Comparison of ENCODE assay signal across 8 cellular contexts in genomic region chr9:127450831-127451680, GRCh38. TPM values are rescaled to one million over a fixed set of nuclear protein-coding genes. Genes with fewer than 3 reads are reported as not detected.
DNase-seq lines count a peak whose midpoint lies in the region; ATAC-seq lines count a peak whose summit lies in the region.

Gene LRSAM1 (plus strand): TSS chr9:127451510. CDS start chr9:127454528, 3,018 bp downstream.
Gene RPL12 (minus strand): TSS chr9:127451406. CDS start chr9:127451317, 89 bp downstream.

- H3K23ac ChIP-seq in mesenchymal stem cell (ENCODE audit: low read length in 2 of 2): peak within 1 kb of the TSS in 1 of 2 experiments; percentile 47

- DNase-seq in COR-L47 (lab: John Stamatoyannopoulos, UW) (peak; percentile 96), HUDEP-2 (lab: John Stamatoyannopoulos, UW; ENCODE audit: unreplicated experiment in 76 of 76) (peak; percentile 43 to 98 (median 91)), NOMO-1 treated with dmso at 0.1 percent for 144 hours (lab: John Stamatoyannopoulos, UW; ENCODE audit: unreplicated experiment) (peak; percentile 86), mesenchymal stem cell (peak; percentile 96)
- DNase-seq in activated CD8-positive, alpha-beta memory T cell treated with anti-CD3 and anti-CD28 coated beads for 48 hours (ENCODE audit: low read depth in 2 of 3, low spot score in 2 of 3): peak; percentile 90 to 100 (median 100)
- DNase-seq in effector memory CD8-positive, alpha-beta T cell: peak; percentile 99 to 100 (median 100)
- peak; percentile 91 for DNase-seq in stimulated activated CD8-positive, alpha-beta memory T cell treated with anti-CD3 and anti-CD28 coated beads, Interleukin-12 subunit alpha, Interleukin-12 subunit beta, amount 100 ng/mL, for 24 hours (ENCODE audit: extremely low read depth)

- peak within 1 kb of the TSS in 1 of 2 experiments; percentile 91 for H3K4ac ChIP-seq in mesenchymal stem cell (ENCODE audit: low read depth in 1 of 2, low read length in 2 of 2)

- H2BK120ac ChIP-seq in mesenchymal stem cell (ENCODE audit: low read depth, low read length): peak within 1 kb of the TSS; percentile 27

- peaks cover 56 to 62% of the 10 kb centered on the region in 2 experiments for H3K36me3 ChIP-seq in mesenchymal stem cell (ENCODE audit: control insufficient read depth in 1 of 2, insufficient read depth in 2 of 2, low read depth in 1 of 2, low read length in 2 of 2)

- peak within 1 kb of the TSS in 1 of 2 experiments; percentile 88 for H3K14ac ChIP-seq in mesenchymal stem cell (ENCODE audit: low read length in 2 of 2)

- H3K36me3 Mint-ChIP-seq in effector memory CD8-positive, alpha-beta T cell (ENCODE audit: insufficient read depth): peaks cover 59% of the 10 kb centered on the region

- H2AK5ac ChIP-seq in mesenchymal stem cell (ENCODE audit: low read length, severe bottlenecking): peak within 1 kb of the TSS; percentile 55

- H3K27ac ChIP-seq in mesenchymal stem cell (ENCODE audit: low read length, poor library complexity, severe bottlenecking): peak within 1 kb of the TSS; percentile 85

- H3K4me2 ChIP-seq in mesenchymal stem cell (ENCODE audit: low read length, poor library complexity, severe bottlenecking): peak within 1 kb of the TSS; percentile 87

- H2BK15ac ChIP-seq in mesenchymal stem cell (ENCODE audit: low read depth, poor library complexity, severe bottlenecking): peak within 1 kb of the TSS; percentile 64

- no peaks in the 10 kb centered on the region for H3K27me3 ChIP-seq in mesenchymal stem cell (ENCODE audit: control insufficient read depth in 1 of 2, insufficient read depth in 1 of 2, low read length in 2 of 2)

- peak; percentile 58 for ATAC-seq in GM21367 (IDR thresholded peaks at IDR 0.05; ENCODE audit: unreplicated experiment)
- ATAC-seq in effector memory CD8-positive, alpha-beta T cell (replicated peaks): peak; percentile 83

- peak within 1 kb of the TSS; percentile 70 for H4K91ac ChIP-seq in mesenchymal stem cell (ENCODE audit: low read length)

- no peaks in the 10 kb centered on the region for H3K27me3 Mint-ChIP-seq in effector memory CD8-positive, alpha-beta T cell

- under 1% methylated on average over 73 of the region's 73 CpGs for WGBS in mesenchymal stem cell

- H3K9ac ChIP-seq in mesenchymal stem cell (ENCODE audit: low read length): peak within 1 kb of the TSS; percentile 97

- H3K18ac ChIP-seq in mesenchymal stem cell (ENCODE audit: low read depth in 1 of 2, low read length in 2 of 2): peak within 1 kb of the TSS; percentile 40 to 86

- no peaks in the 10 kb centered on the region for H3K9me3 Mint-ChIP-seq in effector memory CD8-positive, alpha-beta T cell

- H3K4me3 ChIP-seq in mesenchymal stem cell (ENCODE audit: insufficient read depth in 1 of 2, low read depth in 1 of 2, low read length in 2 of 2): peak within 1 kb of the TSS; percentile 85 to 94

- peak within 1 kb of the TSS; percentile 7 for H4K8ac ChIP-seq in mesenchymal stem cell (ENCODE audit: low read length)

- peak within 1 kb of the TSS; percentile 97 to 98 for H3K27ac Mint-ChIP-seq in effector memory CD8-positive, alpha-beta T cell

- H2BK5ac ChIP-seq in mesenchymal stem cell (ENCODE audit: low read depth, low read length, poor library complexity, severe bottlenecking): peak within 1 kb of the TSS; percentile 46

- peak within 1 kb of the TSS in 1 of 2 experiments; percentile 60 for H2BK12ac ChIP-seq in mesenchymal stem cell (ENCODE audit: low read length in 2 of 2)

- H3K4me3 Mint-ChIP-seq in effector memory CD8-positive, alpha-beta T cell: peak within 1 kb of the TSS; percentile 93 to 95

- no peaks in the 10 kb centered on the region for H3K9me3 ChIP-seq in mesenchymal stem cell (ENCODE audit: control insufficient read depth, low read length)

- peak within 1 kb of the TSS; percentile 46 for H2AFZ ChIP-seq in mesenchymal stem cell (ENCODE audit: low read depth, low read length)

- H3K4me1 ChIP-seq in mesenchymal stem cell (ENCODE audit: control insufficient read depth, insufficient read depth, low read depth, low read length): peaks cover 14% of the 10 kb centered on the region

- peaks cover 15% of the 10 kb centered on the region for H3K79me1 ChIP-seq in mesenchymal stem cell (replicated peaks; ENCODE audit: low read length, poor library complexity, severe bottlenecking)

- peaks cover 33 to 39% of the 10 kb centered on the region in 2 donors for H3K4me1 Mint-ChIP-seq in effector memory CD8-positive, alpha-beta T cell (ENCODE audit: low read depth in 2 of 2)

RNA-seq across cellular contexts. Expression of gene LRSAM1, which starts in this region (rescaled TPM):
- 7.9 TPM for polyA plus RNA-seq in mesenchymal stem cell (2013, experiment 1 of 2)
- polyA plus RNA-seq in mesenchymal stem cell (2013, experiment 2 of 2): 7.2 TPM

RNA-seq across cellular contexts. Expression of gene RPL12, which starts in this region (rescaled TPM):
- 2,850 TPM for polyA plus RNA-seq in mesenchymal stem cell (2013, experiment 1 of 2)
- 2,702 TPM for polyA plus RNA-seq in mesenchymal stem cell (2013, experiment 2 of 2)

Comparison
In these comparisons a context has a peak if more than half of its experiments do, and no peak if none do; other contexts are left out.
1. Peak in every context shown above with its lines: DNase-seq, ATAC-seq, H3K4me3 ChIP-seq and H3K27ac ChIP-seq.